25 cellular contexts compared by ENCODE assay signal in genomic region chr10:86992456-86992855, GRCh38. TPM values are rescaled to one million over a fixed set of nuclear protein-coding genes. Genes with fewer than 3 reads are reported as not detected.
"Had no signal": no experiment of that assay in that cellular context is flagged by ENCODE, and none has a peak within 500 bp of the region (broad histone marks: within the 10 kb centered on the region; RNA-seq: fewer than 3 reads in every experiment).

No MANE protein-coding gene starts in this region.

- H3K4me1 Mint-ChIP-seq: neural progenitor cell; stimulated activated effector memory CD8-positive, alpha-beta T cell treated with anti-CD3 and anti-CD28 coated beads, Interleukin-12 subunit alpha, Interleukin-12 subunit beta, amount 100 ng/mL, for 72 hours had no signal

- H3K4me3 Mint-ChIP-seq: natural killer cell treated with Interleukin-12 subunit alpha and Interleukin-12 subunit beta and Interleukin-15 and Interleukin-18, amount 100 ng/mL, for 72 hours; neural progenitor cell; stimulated activated effector memory CD8-positive, alpha-beta T cell treated with anti-CD3 and anti-CD28 coated beads, Interleukin-12 subunit alpha, Interleukin-12 subunit beta, amount 100 ng/mL, for 72 hours; type B pancreatic cell had no signal

- H3K9me3 Mint-ChIP-seq: natural killer cell treated with Interleukin-12 subunit alpha and Interleukin-12 subunit beta and Interleukin-15 and Interleukin-18, amount 100 ng/mL, for 72 hours; neural progenitor cell; stimulated activated effector memory CD8-positive, alpha-beta T cell treated with anti-CD3 and anti-CD28 coated beads, Interleukin-12 subunit alpha, Interleukin-12 subunit beta, amount 100 ng/mL, for 72 hours; type B pancreatic cell had no signal

- H3K4me1 ChIP-seq: neural progenitor cell, right lobe of liver, thyroid gland had no signal

- H3K27me3 ChIP-seq: esophagus squamous epithelium, hepatocyte, neural progenitor cell, right lobe of liver, suprapubic skin, thyroid gland had no signal

- H3K36me3 ChIP-seq: neural progenitor cell, right lobe of liver, suprapubic skin, thyroid gland had no signal

- H3K27me3 Mint-ChIP-seq: type B pancreatic cell had no signal

- H3K9me3 ChIP-seq: esophagus squamous epithelium, psoas muscle, right lobe of liver, suprapubic skin, thyroid gland had no signal

- H3K36me3 Mint-ChIP-seq: natural killer cell treated with Interleukin-12 subunit alpha and Interleukin-12 subunit beta and Interleukin-15 and Interleukin-18, amount 100 ng/mL, for 72 hours; neural progenitor cell; stimulated activated effector memory CD8-positive, alpha-beta T cell treated with anti-CD3 and anti-CD28 coated beads, Interleukin-12 subunit alpha, Interleukin-12 subunit beta, amount 100 ng/mL, for 72 hours; type B pancreatic cell had no signal

- H3K27ac Mint-ChIP-seq: natural killer cell treated with Interleukin-12 subunit alpha and Interleukin-12 subunit beta and Interleukin-15 and Interleukin-18, amount 100 ng/mL, for 72 hours; neural progenitor cell; stimulated activated effector memory CD8-positive, alpha-beta T cell treated with anti-CD3 and anti-CD28 coated beads, Interleukin-12 subunit alpha, Interleukin-12 subunit beta, amount 100 ng/mL, for 72 hours; type B pancreatic cell had no signal

- DNase-seq: dermis blood vessel endothelial cell; esophagus squamous epithelium; foreskin melanocyte; head of caudate nucleus; kidney; left cardiac atrium; left ventricle myocardium superior; mesenchymal stem cell; midbrain; occipital lobe; psoas muscle; retina; right lobe of liver; stimulated activated CD4-positive, alpha-beta T cell treated with anti-CD3 and anti-CD28 coated beads, Interleukin-4, amount 100 ng/mL, for 1 hour; stimulated activated CD8-positive, alpha-beta memory T cell treated with anti-CD3 and anti-CD28 coated beads, Interleukin-4, amount 100 ng/mL, for 48 hours; stimulated activated naive CD8-positive, alpha-beta T cell treated with anti-CD3 and anti-CD28 coated beads, Interleukin-15, Interleukin-2, amounts not matched to agents 100 U/mL and 50 U/mL, for 24 hours; thyroid gland had no signal

- ATAC-seq: left cardiac atrium; left ventricle myocardium superior; natural killer cell treated with Interleukin-12 subunit alpha and Interleukin-12 subunit beta and Interleukin-15 and Interleukin-18, amount 100 ng/mL, for 72 hours; psoas muscle; right lobe of liver; stimulated activated effector memory CD8-positive, alpha-beta T cell treated with anti-CD3 and anti-CD28 coated beads, Interleukin-12 subunit alpha, Interleukin-12 subunit beta, amount 100 ng/mL, for 72 hours; stimulated activated naive CD8-positive, alpha-beta T cell treated with anti-CD3 and anti-CD28 coated beads, Interleukin-15, Interleukin-2, amounts not matched to agents 100 U/mL and 50 U/mL, for 24 hours had no signal

- H3K4me3 ChIP-seq: esophagus squamous epithelium, hepatocyte, lung, neural progenitor cell, psoas muscle, right lobe of liver, suprapubic skin, thyroid gland had no signal

RNA-seq across cellular contexts. Expression of gene ADIRF, which starts 24.2 kb away (rescaled TPM):
- total RNA-seq: hepatocyte; natural killer cell treated with Interleukin-12 subunit alpha and Interleukin-12 subunit beta and Interleukin-15 and Interleukin-18, amount 100 ng/mL, for 72 hours; occipital lobe had no signal

RNA-seq across cellular contexts. Expression of gene FAM25A, which starts 27.6 kb away (rescaled TPM):
- total RNA-seq: dermis blood vessel endothelial cell; epithelial cell of proximal tubule; hepatocyte; kidney; left cardiac atrium; left ventricle myocardium superior; lung; natural killer cell treated with Interleukin-12 subunit alpha and Interleukin-12 subunit beta and Interleukin-15 and Interleukin-18, amount 100 ng/mL, for 72 hours; occipital lobe; psoas muscle; right lobe of liver; thyroid gland had no signal

RNA-seq across cellular contexts. Expression of gene SNCG, which starts 34.1 kb away (rescaled TPM):
- total RNA-seq: natural killer cell treated with Interleukin-12 subunit alpha and Interleukin-12 subunit beta and Interleukin-15 and Interleukin-18, amount 100 ng/mL, for 72 hours had no signal

RNA-seq across cellular contexts. Expression of gene MMRN2, which starts 35.0 kb away (rescaled TPM):
- total RNA-seq: natural killer cell treated with Interleukin-12 subunit alpha and Interleukin-12 subunit beta and Interleukin-15 and Interleukin-18, amount 100 ng/mL, for 72 hours had no signal
